Comparison of ENCODE assay signal across 9 cellular contexts in genomic region chr19:54191671-54192453, GRCh38. TPM values are rescaled to one million over a fixed set of nuclear protein-coding genes. Genes with fewer than 3 reads are reported as not detected.
DNase-seq lines count a peak whose midpoint lies in the region; ATAC-seq lines count a peak whose summit lies in the region.
"Had no signal": no experiment of that assay in that cellular context is flagged by ENCODE, and none has a peak within 500 bp of the region (broad histone marks: within the 10 kb centered on the region; RNA-seq: fewer than 3 reads in every experiment).

No MANE protein-coding gene starts in this region.

- H3K36me3 Mint-ChIP-seq in activated CD8-positive, alpha-beta T cell treated with anti-CD3 and anti-CD28 coated beads, Interleukin-2, amount 10 ng/mL, durations not matched to agents 7 days and 5 days (ENCODE audit: low read depth): peaks cover 22% of the 10 kb centered on the region

- peaks cover 38% of the 10 kb centered on the region for H3K4me1 Mint-ChIP-seq in activated CD8-positive, alpha-beta T cell treated with anti-CD3 and anti-CD28 coated beads, Interleukin-2, amount 10 ng/mL, durations not matched to agents 7 days and 5 days (ENCODE audit: low read depth)

- H3K27me3 Mint-ChIP-seq in activated CD8-positive, alpha-beta T cell treated with anti-CD3 and anti-CD28 coated beads, Interleukin-2, amount 10 ng/mL, durations not matched to agents 7 days and 5 days (ENCODE audit: low read depth): no peaks in the 10 kb centered on the region

- DNase-seq in NOMO-1 treated with DMSO at 0.1 percent for 48 hours (lab: John Stamatoyannopoulos, UW; ENCODE audit: unreplicated experiment) (peak; percentile 13), NOMO-1 treated with dmso at 0.1 percent for 144 hours (lab: John Stamatoyannopoulos, UW; ENCODE audit: unreplicated experiment) (no peak), iris pigment epithelial cell (ENCODE audit: low read depth) (peak; percentile 55)
- no peak for DNase-seq in activated CD8-positive, alpha-beta T cell treated with anti-CD3 and anti-CD28 coated beads, Interleukin-2, amount 10 ng/mL, durations not matched to agents 7 days and 5 days

- H3K4me3 Mint-ChIP-seq in activated CD8-positive, alpha-beta T cell treated with anti-CD3 and anti-CD28 coated beads, Interleukin-2, amount 10 ng/mL, durations not matched to agents 7 days and 5 days: peak overlapping the region; percentile 82

- peak overlapping the region; percentile 98 for H3K27ac ChIP-seq in temporal lobe (ENCODE audit: low read depth, low read length)

- H3K27ac Mint-ChIP-seq in activated CD8-positive, alpha-beta T cell treated with anti-CD3 and anti-CD28 coated beads, Interleukin-2, amount 10 ng/mL, durations not matched to agents 7 days and 5 days: peak overlapping the region; percentile 81

- CTCF ChIA-PET in activated CD8-positive, alpha-beta T cell treated with anti-CD3 and anti-CD28 coated beads, Interleukin-2, amount 10 ng/mL, durations not matched to agents 7 days and 5 days (lab: Charles Lee): interaction anchor here (0.7 to 2.1 kb wide), 6 partner anchors 9 to 74 kb away, joined by 3 to 6 read pairs (median 4); no protein-coding TSS in a partner anchor

- no peaks in the 10 kb centered on the region for H3K9me3 Mint-ChIP-seq in activated CD8-positive, alpha-beta T cell treated with anti-CD3 and anti-CD28 coated beads, Interleukin-2, amount 10 ng/mL, durations not matched to agents 7 days and 5 days (ENCODE audit: insufficient read depth)

- POLR2A ChIA-PET in activated CD8-positive, alpha-beta T cell treated with anti-CD3 and anti-CD28 coated beads, Interleukin-2, amount 10 ng/mL, durations not matched to agents 7 days and 5 days (lab: Charles Lee): interaction anchor here (0.7 to 7.5 kb wide), 5 partner anchors 9 to 196 kb away, joined by 3 to 103 read pairs (median 4); partner anchors contain the start of gene RPS9

- ATAC-seq in activated CD8-positive, alpha-beta T cell treated with anti-CD3 and anti-CD28 coated beads, Interleukin-2, amount 10 ng/mL, durations not matched to agents 7 days and 5 days: no peak
- ATAC-seq in GM21576 (IDR thresholded peaks at IDR 0.05; ENCODE audit: unreplicated experiment) (no peak), GM19328 (IDR thresholded peaks at IDR 0.05; ENCODE audit: unreplicated experiment) (no peak), HG03280 (IDR thresholded peaks at IDR 0.05; ENCODE audit: unreplicated experiment) (no peak)

RNA-seq across cellular contexts. Expression of gene TSEN34, which starts 0.8 kb away (rescaled TPM):
- total RNA-seq in activated CD8-positive, alpha-beta T cell treated with anti-CD3 and anti-CD28 coated beads, Interleukin-2, amount 10 ng/mL, durations not matched to agents 7 days and 5 days: 10 to 100 TPM; 11.2 to 11.9 TPM
- 25.1 TPM for total RNA-seq in temporal lobe

RNA-seq across cellular contexts. Expression of gene MBOAT7, which starts 2.5 kb away (rescaled TPM):
- 10 to 100 TPM; 56.9 to 58.8 TPM for total RNA-seq in activated CD8-positive, alpha-beta T cell treated with anti-CD3 and anti-CD28 coated beads, Interleukin-2, amount 10 ng/mL, durations not matched to agents 7 days and 5 days
- 18.9 TPM for total RNA-seq in temporal lobe

RNA-seq across cellular contexts. Expression of gene RPS9, which starts 8.8 kb away (rescaled TPM):
- 1,000 to 10,000 TPM; 1,244 to 1,253 TPM for total RNA-seq in activated CD8-positive, alpha-beta T cell treated with anti-CD3 and anti-CD28 coated beads, Interleukin-2, amount 10 ng/mL, durations not matched to agents 7 days and 5 days
- total RNA-seq in temporal lobe: 942 TPM

RNA-seq across cellular contexts. Expression of gene TMC4, which starts 18.9 kb away (rescaled TPM):
- under 1 TPM; 0.55 to 0.76 TPM for total RNA-seq in activated CD8-positive, alpha-beta T cell treated with anti-CD3 and anti-CD28 coated beads, Interleukin-2, amount 10 ng/mL, durations not matched to agents 7 days and 5 days
- 0.49 TPM for total RNA-seq in temporal lobe

RNA-seq across cellular contexts. Expression of gene LILRB3, which starts 30.9 kb away (rescaled TPM):
- total RNA-seq in activated CD8-positive, alpha-beta T cell treated with anti-CD3 and anti-CD28 coated beads, Interleukin-2, amount 10 ng/mL, durations not matched to agents 7 days and 5 days: 1 to 10 TPM; 1.1 to 1.5 TPM
- total RNA-seq in temporal lobe: not detected
- total RNA-seq: Daoy had no signal

Comparison
In these comparisons a context has a peak if more than half of its experiments do, and no peak if none do; other contexts are left out.
1. DNase-seq: peak in NOMO-1 treated with DMSO at 0.1 percent for 48 hours (single experiment) and iris pigment epithelial cell (single experiment); none in NOMO-1 treated with dmso at 0.1 percent for 144 hours (single experiment) and activated CD8-positive, alpha-beta T cell treated with anti-CD3 and anti-CD28 coated beads, Interleukin-2, amount 10 ng/mL, durations not matched to agents 7 days and 5 days (single experiment).